ENCODE assay signal across 18 cellular contexts in genomic region chr15:73110246-73110645, GRCh38. TPM values are rescaled to one million over a fixed set of nuclear protein-coding genes. Genes with fewer than 3 reads are reported as not detected.
DNase-seq lines count a peak whose midpoint lies in the region; ATAC-seq, FAIRE-seq and TF ChIP-seq lines count a peak whose summit lies in the region.
"Had no signal": no experiment of that assay in that cellular context is flagged by ENCODE, and none has a peak within 500 bp of the region (broad histone marks: within the 10 kb centered on the region; RNA-seq: fewer than 3 reads in every experiment).

No MANE protein-coding gene starts in this region.

- intact Hi-C loops in left colon (cut with DNase I, micrococcal nuclease) (no loop called here), pancreas (cut with DNase I) (no loop called here), posterior cingulate gyrus (cut with DNase I) (no loop called here)

- H3K27ac ChIP-seq in duodenal mucosa (ENCODE audit: low read depth, low read length): no peak overlapping the region
- no peak overlapping the region for H3K27ac ChIP-seq in pancreas
- H3K27ac ChIP-seq: A549, C4-2B, HL-60 had no signal

- H3K36me3 ChIP-seq in duodenal mucosa (ENCODE audit: control insufficient read depth in 1 of 2, insufficient read depth in 2 of 2, low read length in 2 of 2) (no peaks in the 10 kb centered on the region), pancreas (no peaks in the 10 kb centered on the region)
- H3K36me3 ChIP-seq: BE2C had no signal

- no peaks in the 10 kb centered on the region for H3K9me3 ChIP-seq in duodenal mucosa (ENCODE audit: control insufficient read depth in 1 of 2, low read length in 2 of 2)
- no peaks in the 10 kb centered on the region for H3K9me3 ChIP-seq in pancreas
- H3K9me3 ChIP-seq: A549, BE2C had no signal

- H3K27me3 ChIP-seq in duodenal mucosa (ENCODE audit: control insufficient read depth in 1 of 2, insufficient read depth in 2 of 2, low read length in 2 of 2) (no peaks in the 10 kb centered on the region), pancreas (no peaks in the 10 kb centered on the region)

- DNase-seq in left colon (no peak), pancreas (no peak), NCI-H1105 (lab: John Stamatoyannopoulos, UW) (no peak), posterior cingulate gyrus (no peak), HEK293T (ENCODE audit: extremely low spot score) (no peak)
- DNase-seq: BE2C; CD4-positive, alpha-beta memory T cell; DMS79 treated with DMSO at 0.1 percent for 48 hours; EL; H9 had no signal

- CTCF ChIA-PET in HEK293T (lab: Yijun Ruan, JAX): interaction anchor here (0.6 kb wide), 1 partner anchor 97 kb away, joined by 3 read pairs; no protein-coding TSS in a partner anchor

- H3K4me3 ChIP-seq in duodenal mucosa (ENCODE audit: low read depth in 1 of 2, low read length in 2 of 2) (peak overlapping the region; percentile 45 to 58), pancreas (no peak overlapping the region)
- H3K4me3 ChIP-seq: A549, GM23338 had no signal

- 42% methylated on average over 1 of the region's 1 CpG for WGBS in pancreas, 2 donors

- TF ChIP-seq CTCF in pancreas (IDR thresholded peaks at IDR 0.05): no peak

- POLR2A ChIA-PET in HEK293T (lab: Yijun Ruan, JAX): no interaction called here

- H3K4me1 ChIP-seq in duodenal mucosa (ENCODE audit: control insufficient read depth in 1 of 2, insufficient read depth in 2 of 2, low read length in 2 of 2) (peaks cover 10 to 41% of the 10 kb centered on the region in 2 donors), pancreas (no peaks in the 10 kb centered on the region)
- H3K4me1 ChIP-seq: A549, BE2C had no signal

- ATAC-seq in left colon (peak; percentile 92), pancreas (no peak), HG03025 (IDR thresholded peaks at IDR 0.05; ENCODE audit: low FRiP score, unreplicated experiment) (no peak)
- ATAC-seq: A549, GM23338 had no signal

- no peak overlapping the region for H3K9ac ChIP-seq in duodenal mucosa (ENCODE audit: low read depth in 1 of 2, low read length in 2 of 2)

- peak; percentile 70 for FAIRE-seq in pancreas (lab: Jason Lieb, UNC)
- FAIRE-seq: G401.6, GM12891 had no signal

TF ChIP-seq in HEK293T, 16 proteins besides CTCF, POLR2A, EP300 and RAD21:
- TF ChIP-seq LEF1 (IDR thresholded peaks at IDR 0.05; ENCODE audit: borderline replicate concordance): no peak
- no peak for TF ChIP-seq SP1 (IDR thresholded peaks at IDR 0.05)

RNA-seq across cellular contexts. Expression of gene NEO1, which starts 58.0 kb away (rescaled TPM):
- 100 to 1,000 TPM; 129 to 202 TPM for total RNA-seq in left colon
- total RNA-seq in pancreas: 10 to 100 TPM; 15.8 to 30.7 (median 21.0) TPM
- polyA plus RNA-seq in pancreas: 10 to 100 TPM in 1 of 2 donors, 1 to 10 TPM in 1; 7.1 to 13.5 TPM

Comparison
In these comparisons a context has a peak if more than half of its experiments do, and no peak if none do; other contexts are left out.
1. H3K4me3 ChIP-seq: peak in duodenal mucosa (2 of 2); none in pancreas (0 of 4).
2. RNA of gene NEO1, which starts 58.0 kb away (total RNA-seq): 129 to 202 TPM in left colon; 15.8 to 30.7 TPM in pancreas; every median in the first group is over 4 times any median in the second.